21 cellular contexts compared by ENCODE assay signal in genomic region chr12:112751844-112752243, GRCh38. TPM values are rescaled to one million over a fixed set of nuclear protein-coding genes. Genes with fewer than 3 reads are reported as not detected.
DNase-seq lines count a peak whose midpoint lies in the region; ATAC-seq and TF ChIP-seq lines count a peak whose summit lies in the region.
"Had no signal": no experiment of that assay in that cellular context is flagged by ENCODE, and none has a peak within 500 bp of the region (broad histone marks: within the 10 kb centered on the region; RNA-seq: fewer than 3 reads in every experiment).

No MANE protein-coding gene starts in this region.

- H3K36me3 ChIP-seq in CD4-positive, CD25-positive, alpha-beta regulatory T cell (ENCODE audit: control insufficient read depth, insufficient read depth, low read length): no peaks in the 10 kb centered on the region
- H3K36me3 ChIP-seq in CD8-positive, alpha-beta T cell (ENCODE audit: insufficient read depth, low read length): no peaks in the 10 kb centered on the region
- H3K36me3 ChIP-seq in right atrium auricular region: no peaks in the 10 kb centered on the region
- H3K36me3 ChIP-seq: BE2C had no signal

- H3K27ac ChIP-seq in CD4-positive, CD25-positive, alpha-beta regulatory T cell (ENCODE audit: insufficient read depth, low read length, poor library complexity, severe bottlenecking): peak overlapping the region; percentile 62
- H3K27ac ChIP-seq in CD8-positive, alpha-beta T cell (ENCODE audit: low read depth, low read length): no peak overlapping the region
- no peak overlapping the region for H3K27ac ChIP-seq in right atrium auricular region
- H3K27ac ChIP-seq: HL-60 had no signal

- POLR2A ChIA-PET in CD8-positive, alpha-beta T cell (lab: Charles Lee): no interaction called here

- peaks cover 10% of the 10 kb centered on the region for H3K27me3 Mint-ChIP-seq in CD4-positive, CD25-positive, alpha-beta regulatory T cell
- peaks cover 25% of the 10 kb centered on the region for H3K27me3 Mint-ChIP-seq in CD8-positive, alpha-beta T cell (ENCODE audit: low read depth)
- H3K27me3 Mint-ChIP-seq in central memory CD8-positive, alpha-beta T cell: no peaks in the 10 kb centered on the region
- peaks cover 0 to 11% of the 10 kb centered on the region in 2 donors for H3K27me3 Mint-ChIP-seq in natural killer cell treated with Interleukin-12 subunit alpha and Interleukin-12 subunit beta and Interleukin-15 and Interleukin-18, amount 100 ng/mL, for 72 hours

- peak overlapping the region; percentile 16 to 65 (median 44) for H3K4me3 Mint-ChIP-seq in CD4-positive, CD25-positive, alpha-beta regulatory T cell
- peak overlapping the region; percentile 2 for H3K4me3 Mint-ChIP-seq in CD8-positive, alpha-beta T cell
- peak overlapping the region; percentile 40 for H3K4me3 Mint-ChIP-seq in central memory CD8-positive, alpha-beta T cell
- H3K4me3 Mint-ChIP-seq in natural killer cell treated with Interleukin-12 subunit alpha and Interleukin-12 subunit beta and Interleukin-15 and Interleukin-18, amount 100 ng/mL, for 72 hours: peak overlapping the region; percentile 53
- H3K4me3 Mint-ChIP-seq: CD4-positive, alpha-beta T cell; H9 had no signal

- H3K27me3 ChIP-seq in CD4-positive, CD25-positive, alpha-beta regulatory T cell (ENCODE audit: control insufficient read depth, insufficient read depth, low read length): no peaks in the 10 kb centered on the region
- no peaks in the 10 kb centered on the region for H3K27me3 ChIP-seq in CD8-positive, alpha-beta T cell (ENCODE audit: insufficient read depth, low read length)
- no peaks in the 10 kb centered on the region for H3K27me3 ChIP-seq in right atrium auricular region
- H3K27me3 ChIP-seq: BE2C had no signal

- CTCF ChIA-PET in CD8-positive, alpha-beta T cell (lab: Charles Lee): no interaction called here

- no peak for TF ChIP-seq CTCF in CD8-positive, alpha-beta T cell (IDR thresholded peaks at IDR 0.05)
- TF ChIP-seq CTCF in right atrium auricular region (IDR thresholded peaks at IDR 0.05): no peak

- peaks cover 4% of the 10 kb centered on the region for H3K36me3 Mint-ChIP-seq in CD4-positive, CD25-positive, alpha-beta regulatory T cell
- H3K36me3 Mint-ChIP-seq in CD8-positive, alpha-beta T cell: no peaks in the 10 kb centered on the region
- peaks cover 2% of the 10 kb centered on the region for H3K36me3 Mint-ChIP-seq in central memory CD8-positive, alpha-beta T cell (ENCODE audit: insufficient read depth)
- peaks cover 5% of the 10 kb centered on the region for H3K36me3 Mint-ChIP-seq in natural killer cell treated with Interleukin-12 subunit alpha and Interleukin-12 subunit beta and Interleukin-15 and Interleukin-18, amount 100 ng/mL, for 72 hours

- peak; percentile 58 to 67 for ATAC-seq in CD4-positive, CD25-positive, alpha-beta regulatory T cell (ENCODE audit: low read depth in 2 of 2)
- no peak for ATAC-seq in CD8-positive, alpha-beta T cell
- ATAC-seq in central memory CD8-positive, alpha-beta T cell (replicated peaks; ENCODE audit: extremely low read depth, poor library complexity, severe bottlenecking): peak; percentile 87
- no peak for ATAC-seq in natural killer cell treated with Interleukin-12 subunit alpha and Interleukin-12 subunit beta and Interleukin-15 and Interleukin-18, amount 100 ng/mL, for 72 hours
- no peak for ATAC-seq in HG03159 (IDR thresholded peaks at IDR 0.05; ENCODE audit: unreplicated experiment)

- DNase-seq in CD4-positive, CD25-positive, alpha-beta regulatory T cell: peak in 2 of 3 donors; percentile 31 to 64
- DNase-seq in CD8-positive, alpha-beta T cell: no peak
- DNase-seq in central memory CD8-positive, alpha-beta T cell (ENCODE audit: low spot score in 2 of 2): no peak
- DNase-seq in natural killer cell treated with Interleukin-12 subunit alpha and Interleukin-12 subunit beta and Interleukin-15 and Interleukin-18, amount 100 ng/mL, for 72 hours (ENCODE audit: low spot score): no peak
- no peak for DNase-seq in right atrium auricular region (ENCODE audit: low spot score)
- no peak for DNase-seq in Ammon's horn (ENCODE audit: low spot score)
- DNase-seq: BE2C; C1 segment of cervical spinal cord; CD4-positive, alpha-beta T cell; COR-L47; DMS 273 treated with DMSO at 0.1 percent for 48 hours; DMS53; DND-41; EL; H9 had no signal

- H3K27ac Mint-ChIP-seq in CD4-positive, CD25-positive, alpha-beta regulatory T cell: peak overlapping the region in 2 of 3 donors; percentile 4 to 43
- no peak overlapping the region for H3K27ac Mint-ChIP-seq in CD8-positive, alpha-beta T cell
- H3K27ac Mint-ChIP-seq in central memory CD8-positive, alpha-beta T cell (ENCODE audit: low read depth): peak overlapping the region; percentile 58
- no peak overlapping the region for H3K27ac Mint-ChIP-seq in natural killer cell treated with Interleukin-12 subunit alpha and Interleukin-12 subunit beta and Interleukin-15 and Interleukin-18, amount 100 ng/mL, for 72 hours
- H3K27ac Mint-ChIP-seq: CD4-positive, alpha-beta T cell; H9 had no signal

- peaks cover 33% of the 10 kb centered on the region for H3K4me1 ChIP-seq in CD4-positive, CD25-positive, alpha-beta regulatory T cell (ENCODE audit: control insufficient read depth, insufficient read depth, low read length, poor library complexity, severe bottlenecking)
- H3K4me1 ChIP-seq in CD8-positive, alpha-beta T cell (ENCODE audit: insufficient read depth, low read length): no peaks in the 10 kb centered on the region
- no peaks in the 10 kb centered on the region for H3K4me1 ChIP-seq in right atrium auricular region

- peaks cover 7 to 11% of the 10 kb centered on the region in 2 experiments for H3K9me3 ChIP-seq in CD4-positive, CD25-positive, alpha-beta regulatory T cell (ENCODE audit: control insufficient read depth in 2 of 2, low read length in 2 of 2)
- H3K9me3 ChIP-seq in CD8-positive, alpha-beta T cell (ENCODE audit: low read length): no peaks in the 10 kb centered on the region
- peaks cover 0 to 17% of the 10 kb centered on the region in 2 donors for H3K9me3 ChIP-seq in right atrium auricular region

- peak overlapping the region; percentile 64 for H3K4me3 ChIP-seq in CD4-positive, CD25-positive, alpha-beta regulatory T cell (ENCODE audit: low read depth, low read length)
- no peak overlapping the region for H3K4me3 ChIP-seq in CD8-positive, alpha-beta T cell (ENCODE audit: low read depth, low read length)
- H3K4me3 ChIP-seq in right atrium auricular region: no peak overlapping the region

- peaks cover 12 to 47% (median 27%) of the 10 kb centered on the region in 4 donors for H3K4me1 Mint-ChIP-seq in CD4-positive, CD25-positive, alpha-beta regulatory T cell
- H3K4me1 Mint-ChIP-seq in CD8-positive, alpha-beta T cell (ENCODE audit: low read depth): peaks cover 25% of the 10 kb centered on the region
- H3K4me1 Mint-ChIP-seq in central memory CD8-positive, alpha-beta T cell: peaks cover 49% of the 10 kb centered on the region
- H3K4me1 Mint-ChIP-seq in natural killer cell treated with Interleukin-12 subunit alpha and Interleukin-12 subunit beta and Interleukin-15 and Interleukin-18, amount 100 ng/mL, for 72 hours (ENCODE audit: low read depth in 2 of 2): peaks cover 11 to 27% of the 10 kb centered on the region in 2 donors

- intact Hi-C loops in CD8-positive, alpha-beta T cell (cut with DNase I, micrococcal nuclease): no loop called here

- H3K9me3 Mint-ChIP-seq in CD4-positive, CD25-positive, alpha-beta regulatory T cell: peaks cover 2 to 9% (median 7%) of the 10 kb centered on the region in 7 donors
- H3K9me3 Mint-ChIP-seq in CD8-positive, alpha-beta T cell: peaks cover 7% of the 10 kb centered on the region
- H3K9me3 Mint-ChIP-seq in central memory CD8-positive, alpha-beta T cell: peaks cover 6% of the 10 kb centered on the region
- H3K9me3 Mint-ChIP-seq in natural killer cell treated with Interleukin-12 subunit alpha and Interleukin-12 subunit beta and Interleukin-15 and Interleukin-18, amount 100 ng/mL, for 72 hours: peaks cover 6% of the 10 kb centered on the region

RNA-seq across cellular contexts. Expression of gene RPH3A, which starts 39.7 kb away (rescaled TPM):
- not detected for total RNA-seq in CD4-positive, CD25-positive, alpha-beta regulatory T cell
- not detected for polyA plus RNA-seq in CD4-positive, CD25-positive, alpha-beta regulatory T cell
- not detected for total RNA-seq in CD8-positive, alpha-beta T cell
- total RNA-seq in natural killer cell treated with Interleukin-12 subunit alpha and Interleukin-12 subunit beta and Interleukin-15 and Interleukin-18, amount 100 ng/mL, for 72 hours: not detected
- not detected for total RNA-seq in right atrium auricular region
- total RNA-seq: A172; CD4-positive, alpha-beta T cell; G401; H1; H9; HT1080 had no signal
- polyA plus RNA-seq: H1 had no signal

Comparison
In these comparisons a context has a peak if more than half of its experiments do, and no peak if none do; other contexts are left out.
1. ATAC-seq: peak in CD4-positive, CD25-positive, alpha-beta regulatory T cell (2 of 2) and central memory CD8-positive, alpha-beta T cell (single experiment); none in CD8-positive, alpha-beta T cell (single experiment), natural killer cell treated with Interleukin-12 subunit alpha and Interleukin-12 subunit beta and Interleukin-15 and Interleukin-18, amount 100 ng/mL, for 72 hours (0 of 2) and HG03159 (single experiment).
2. DNase-seq: peak in CD4-positive, CD25-positive, alpha-beta regulatory T cell (2 of 3); none in CD8-positive, alpha-beta T cell (0 of 7), central memory CD8-positive, alpha-beta T cell (0 of 2), natural killer cell treated with Interleukin-12 subunit alpha and Interleukin-12 subunit beta and Interleukin-15 and Interleukin-18, amount 100 ng/mL, for 72 hours (single experiment), right atrium auricular region (single experiment) and Ammon's horn (single experiment).
3. H3K27ac Mint-ChIP-seq: peak in CD4-positive, CD25-positive, alpha-beta regulatory T cell (2 of 3) and central memory CD8-positive, alpha-beta T cell (single experiment); none in CD8-positive, alpha-beta T cell (single experiment) and natural killer cell treated with Interleukin-12 subunit alpha and Interleukin-12 subunit beta and Interleukin-15 and Interleukin-18, amount 100 ng/mL, for 72 hours (0 of 2).
4. H3K4me3 Mint-ChIP-seq: peak in every context shown above with its lines; median percentile 53 in natural killer cell treated with Interleukin-12 subunit alpha and Interleukin-12 subunit beta and Interleukin-15 and Interleukin-18, amount 100 ng/mL, for 72 hours; 44 in CD4-positive, CD25-positive, alpha-beta regulatory T cell; 40 in central memory CD8-positive, alpha-beta T cell; 2 in CD8-positive, alpha-beta T cell.